ENCODE assay signal across 8 cellular contexts in genomic region chr15:43777293-43777819, GRCh38. TPM values are rescaled to one million over a fixed set of nuclear protein-coding genes. Genes with fewer than 3 reads are reported as not detected.
DNase-seq lines count a peak whose midpoint lies in the region; ATAC-seq, FAIRE-seq and TF ChIP-seq lines count a peak whose summit lies in the region.

No MANE protein-coding gene starts in this region.

- H3K27me3 ChIP-seq in pancreas: no peaks in the 10 kb centered on the region
- no peaks in the 10 kb centered on the region for H3K27me3 ChIP-seq in tibial nerve

- WGBS in pancreas, 2 donors: 0 to 1% methylated on average over 27 to 28 of the region's 28 CpGs
- 0 to 2% methylated on average over 28 of the region's 28 CpGs for WGBS in tibial nerve, 2 donors

- H3K9me3 ChIP-seq in pancreas: no peaks in the 10 kb centered on the region
- no peaks in the 10 kb centered on the region for H3K9me3 ChIP-seq in tibial nerve

- H3K4me1 ChIP-seq in pancreas: peaks cover 0 to 6% (median 0%) of the 10 kb centered on the region in 3 donors
- H3K4me1 ChIP-seq in tibial nerve: peaks cover 0 to 23% (median 10%) of the 10 kb centered on the region in 4 donors

- H3K27ac ChIP-seq in pancreas (peak overlapping the region; percentile 61 to 89 (median 78)), tibial nerve (peak overlapping the region; percentile 75 to 96 (median 92))

- peak; percentile 58 for DNase-seq in DMS79 (lab: John Stamatoyannopoulos, UW)
- peak; percentile 74 for DNase-seq in LHCN-M2 (ENCODE audit: low read depth)
- DNase-seq in SHP77 (lab: John Stamatoyannopoulos, UW): peak; percentile 82 to 86
- DNase-seq in activated naive CD4-positive, alpha-beta T cell (lab: John Stamatoyannopoulos, UW): peak; percentile 51 to 75 (median 66)
- peak; percentile 57 for DNase-seq in globus pallidus (ENCODE audit: low spot score)
- DNase-seq in pancreas: peak; percentile 73 to 87 (median 86)
- peak; percentile 70 to 78 for DNase-seq in tibial nerve (ENCODE audit: low spot score in 2 of 2)

- H3K36me3 ChIP-seq in pancreas (peaks cover 0 to 16% (median 12%) of the 10 kb centered on the region in 3 donors), tibial nerve (peaks cover 0 to 19% (median 0%) of the 10 kb centered on the region in 3 donors)

- intact Hi-C loops in pancreas (cut with DNase I): no loop called here

- H3K4me3 ChIP-seq in pancreas (peak overlapping the region; percentile 35 to 57 (median 44)), tibial nerve (peak overlapping the region; percentile 51 to 73 (median 62))

- TF ChIP-seq POLR2A in tibial nerve (IDR thresholded peaks at IDR 0.05): peak in 1 of 2 donors; percentile 9

- TF ChIP-seq CTCF in pancreas (IDR thresholded peaks at IDR 0.05) (peak; percentile 56 to 63 (median 58)), tibial nerve (IDR thresholded peaks at IDR 0.05) (peak; percentile 74 to 93 (median 89))

- peak; percentile 45 for ATAC-seq in GM21786 (IDR thresholded peaks at IDR 0.05; ENCODE audit: unreplicated experiment)
- peak; percentile 61 to 83 (median 75) for ATAC-seq in pancreas

- no peak for FAIRE-seq in pancreas (lab: Jason Lieb, UNC)

- TF ChIP-seq EP300 in tibial nerve (IDR thresholded peaks at IDR 0.05): peak; percentile 26 to 66

RNA-seq across cellular contexts. Expression of gene ELL3, which starts 0.6 kb away (rescaled TPM):
- total RNA-seq in LHCN-M2 (2014; rRNA removed): 1.3 and 2.5 TPM in 2 replicates
- 1.3 TPM for polyA plus RNA-seq in LHCN-M2 (2012)
- total RNA-seq in pancreas: 1 to 10 TPM; 1.2 to 3.1 (median 2.0) TPM
- 1 to 10 TPM; 1.9 to 2.1 TPM for polyA plus RNA-seq in pancreas
- total RNA-seq in tibial nerve: 10 to 100 TPM; 11.4 to 29.3 (median 13.0) TPM

RNA-seq across cellular contexts. Expression of gene SERF2, which starts 14.8 kb away (rescaled TPM):
- total RNA-seq in LHCN-M2 (2014; rRNA removed) (1,349 and 2,104 TPM in 2 replicates), pancreas (100 to 1,000 TPM; 245 to 540 (median 381) TPM), tibial nerve (100 to 1,000 TPM; 698 to 988 (median 804) TPM)
- polyA plus RNA-seq in LHCN-M2 (2012): 1,779 TPM
- 1,000 to 10,000 TPM in 1 of 2 donors, 100 to 1,000 TPM in 1; 943 to 1,722 TPM for polyA plus RNA-seq in pancreas

RNA-seq across cellular contexts. Expression of gene SERINC4, which starts 22.7 kb away (rescaled TPM):
- total RNA-seq in LHCN-M2 (2014; rRNA removed) (0.11 TPM in 1 of 2 replicates, not detected in the other), pancreas (under 1 TPM in 2 of 6 donors, not detected in 4; 0.14 to 0.22 TPM), tibial nerve (under 1 TPM in 1 of 4 donors, not detected in 3; 0.20 TPM)
- 0.04 TPM for polyA plus RNA-seq in LHCN-M2 (2012)
- under 1 TPM; 0.23 to 0.47 TPM for polyA plus RNA-seq in pancreas

RNA-seq across cellular contexts. Expression of gene HYPK, which starts 23.0 kb away (rescaled TPM):
- total RNA-seq in LHCN-M2 (2014; rRNA removed) (8.8 and 10.3 TPM in 2 replicates), pancreas (1 to 10 TPM; 3.1 to 7.1 (median 5.1) TPM), tibial nerve (10 to 100 TPM in 3 of 4 donors, 1 to 10 TPM in 1; 7.5 to 27.6 (median 12.1) TPM)
- 3.3 TPM for polyA plus RNA-seq in LHCN-M2 (2012)
- polyA plus RNA-seq in pancreas: 10 to 100 TPM in 1 of 2 donors, 1 to 10 TPM in 1; 5.0 to 25.6 TPM

RNA-seq across cellular contexts. Expression of gene PDIA3, which starts 31.1 kb away (rescaled TPM):
- 165 and 172 TPM in 2 replicates for total RNA-seq in LHCN-M2 (2014; rRNA removed)
- 345 TPM for polyA plus RNA-seq in LHCN-M2 (2012)
- 100 to 1,000 TPM; 130 to 290 (median 248) TPM for total RNA-seq in pancreas
- 100 to 1,000 TPM; 144 to 189 TPM for polyA plus RNA-seq in pancreas
- 100 to 1,000 TPM in 1 of 4 donors, 10 to 100 TPM in 3; 75.4 to 107 (median 94.2) TPM for total RNA-seq in tibial nerve

Comparison
In these comparisons a context has a peak if more than half of its experiments do, and no peak if none do; other contexts are left out.
1. Peak in every context shown above with its lines: DNase-seq, ATAC-seq, H3K4me3 ChIP-seq and H3K27ac ChIP-seq.